ENCODE assay signal across 19 cellular contexts in the genomic region with DNA sequence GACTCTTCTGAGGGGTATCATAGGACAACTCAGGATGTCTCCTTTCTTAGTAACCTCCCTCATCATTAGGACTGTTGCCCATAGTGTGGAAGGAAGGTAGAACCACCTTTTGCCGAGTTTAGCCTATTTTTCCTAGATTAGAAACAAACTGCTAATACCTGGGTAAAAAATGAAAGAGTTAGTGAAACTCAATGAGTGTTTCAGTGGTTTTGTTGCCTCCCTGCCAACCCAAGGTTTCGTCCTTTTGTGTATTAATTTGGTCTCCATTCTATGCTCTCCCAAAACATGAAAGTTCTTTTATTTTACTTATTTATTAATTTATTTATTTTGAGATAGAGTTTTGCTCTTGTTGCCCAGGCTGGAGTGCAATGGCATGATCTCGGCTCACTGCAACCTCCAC.
DNase-seq lines count a peak whose midpoint lies in the region; ATAC-seq and TF ChIP-seq lines count a peak whose summit lies in the region.
"Had no signal": no experiment of that assay in that cellular context is flagged by ENCODE, and none has a peak within 500 bp of the region (broad histone marks: within the 10 kb centered on the region; RNA-seq: fewer than 3 reads in every experiment).

No MANE protein-coding gene starts in this region.

- peaks cover 2% of the 10 kb centered on the region for H3K9me3 Mint-ChIP-seq in activated CD4-positive, alpha-beta T cell treated with anti-CD3 and anti-CD28 coated beads, Interleukin-2, amount 10 ng/mL, durations not matched to agents 7 days and 5 days
- H3K9me3 Mint-ChIP-seq in activated T-helper 2 cell treated with anti-CD3 and anti-CD28 coated beads, Interferon-gamma antibody, Interleukin-2, Interleukin-4, amounts not matched to agents 10 μg/mL and 5 μg/mL and 100 μg/mL, durations not matched to agents 14 hours and 24 hours and 36 hours = no peaks in the 10 kb centered on the region
- H3K9me3 Mint-ChIP-seq: CD8-positive, alpha-beta T cell; HFFc6 had no signal

- H3K27me3 ChIP-seq in left ventricle myocardium inferior (ENCODE audit: low read depth) (no peaks in the 10 kb centered on the region), OCI-LY3 (ENCODE audit: low read depth, low read length) (no peaks in the 10 kb centered on the region)
- H3K27me3 ChIP-seq: BLaER1 had no signal

- no peak for ATAC-seq in left cardiac atrium
- ATAC-seq: CD8-positive, alpha-beta T cell had no signal

- H3K27ac ChIP-seq in left ventricle myocardium inferior (replicated peaks) (peak overlapping the region; percentile 69), OCI-LY3 (ENCODE audit: low read length) (no peak overlapping the region)
- H3K27ac ChIP-seq: 22Rv1, BLaER1, C4-2B had no signal

- H3K27me3 Mint-ChIP-seq in activated CD4-positive, alpha-beta T cell treated with anti-CD3 and anti-CD28 coated beads, Interleukin-2, amount 10 ng/mL, durations not matched to agents 7 days and 5 days = no peaks in the 10 kb centered on the region
- H3K27me3 Mint-ChIP-seq in activated T-helper 2 cell treated with anti-CD3 and anti-CD28 coated beads, Interferon-gamma antibody, Interleukin-2, Interleukin-4, amounts not matched to agents 10 μg/mL and 5 μg/mL and 100 μg/mL, durations not matched to agents 14 hours and 24 hours and 36 hours (ENCODE audit: low read depth) = no peaks in the 10 kb centered on the region
- H3K27me3 Mint-ChIP-seq: B cell; CD4-positive, CD25-positive, alpha-beta regulatory T cell had no signal

- DNase-seq in activated CD4-positive, alpha-beta T cell treated with anti-CD3 and anti-CD28 coated beads, Interleukin-2, amount 10 ng/mL, durations not matched to agents 7 days and 5 days = no peak
- DNase-seq in activated CD4-positive, alpha-beta T cell treated with anti-CD3 and anti-CD28 coated beads for 48 hours = no peak
- no peak for DNase-seq in left ventricle myocardium inferior
- DNase-seq in left cardiac atrium = no peak
- DNase-seq in NOMO-1 treated with dmso at 0.1 percent for 144 hours (lab: John Stamatoyannopoulos, UW; ENCODE audit: unreplicated experiment) = no peak
- DNase-seq in activated T-helper 2 cell treated with anti-CD3 and anti-CD28 coated beads, Interferon-gamma antibody, Interleukin-2, Interleukin-4, amounts not matched to agents 10 μg/mL and 5 μg/mL and 100 μg/mL, durations not matched to agents 14 hours and 24 hours and 36 hours (ENCODE audit: low spot score) = no peak
- DNase-seq: Caco-2; CD4-positive, CD25-positive, alpha-beta regulatory T cell; CD8-positive, alpha-beta T cell; DMS153; DND-41; GOT3; HFFc6 had no signal

- H3K36me3 Mint-ChIP-seq in activated CD4-positive, alpha-beta T cell treated with anti-CD3 and anti-CD28 coated beads, Interleukin-2, amount 10 ng/mL, durations not matched to agents 7 days and 5 days (ENCODE audit: low read depth) = no peaks in the 10 kb centered on the region
- H3K36me3 Mint-ChIP-seq in activated T-helper 2 cell treated with anti-CD3 and anti-CD28 coated beads, Interferon-gamma antibody, Interleukin-2, Interleukin-4, amounts not matched to agents 10 μg/mL and 5 μg/mL and 100 μg/mL, durations not matched to agents 14 hours and 24 hours and 36 hours (ENCODE audit: low read depth) = no peaks in the 10 kb centered on the region
- H3K36me3 Mint-ChIP-seq: CD4-positive, CD25-positive, alpha-beta regulatory T cell; CD8-positive, alpha-beta T cell had no signal

- H3K27ac Mint-ChIP-seq in activated CD4-positive, alpha-beta T cell treated with anti-CD3 and anti-CD28 coated beads, Interleukin-2, amount 10 ng/mL, durations not matched to agents 7 days and 5 days = peak overlapping the region; percentile 25
- H3K27ac Mint-ChIP-seq in activated T-helper 2 cell treated with anti-CD3 and anti-CD28 coated beads, Interferon-gamma antibody, Interleukin-2, Interleukin-4, amounts not matched to agents 10 μg/mL and 5 μg/mL and 100 μg/mL, durations not matched to agents 14 hours and 24 hours and 36 hours = no peak overlapping the region
- H3K27ac Mint-ChIP-seq: B cell; CD4-positive, CD25-positive, alpha-beta regulatory T cell; CD8-positive, alpha-beta T cell; HFFc6 had no signal

- no peak overlapping the region for H3K4me3 ChIP-seq in left ventricle myocardium inferior
- no peak overlapping the region for H3K4me3 ChIP-seq in OCI-LY3 (ENCODE audit: low read length)
- H3K4me3 ChIP-seq: BLaER1, HAP-1 had no signal

- intact Hi-C loops in left ventricle myocardium inferior (cut with micrococcal nuclease) (no loop called here), left cardiac atrium (cut with DNase I) (no loop called here)
- intact Hi-C loops in activated T-helper 2 cell treated with anti-CD3 and anti-CD28 coated beads, Interferon-gamma antibody, Interleukin-2, Interleukin-4, amounts not matched to agents 10 μg/mL and 5 μg/mL and 100 μg/mL, durations not matched to agents 14 hours and 24 hours and 36 hours (cut with micrococcal nuclease) = no loop called here

- H4K20me1 ChIP-seq in OCI-LY3 (ENCODE audit: insufficient read depth, low read length) = no peaks in the 10 kb centered on the region
- H4K20me1 ChIP-seq: BLaER1 had no signal

- CTCF ChIA-PET in activated CD4-positive, alpha-beta T cell treated with anti-CD3 and anti-CD28 coated beads, Interleukin-2, amount 10 ng/mL, durations not matched to agents 7 days and 5 days (lab: Charles Lee) = no interaction called here

- no peaks in the 10 kb centered on the region for H3K36me3 ChIP-seq in left ventricle myocardium inferior
- H3K36me3 ChIP-seq in OCI-LY3 (replicated peaks; ENCODE audit: low read depth, low read length) = no peaks in the 10 kb centered on the region
- H3K36me3 ChIP-seq: BLaER1, HAP-1 had no signal

- no peak overlapping the region for H3K9ac ChIP-seq in OCI-LY3 (ENCODE audit: low read length)
- H3K9ac ChIP-seq: BLaER1 had no signal

- H2AFZ ChIP-seq in OCI-LY3 (ENCODE audit: low read depth, low read length) = 0 out of 2 replicates have a peak overlapping the region, but pooled peaks have one; percentile 9

- H3K4me1 Mint-ChIP-seq in activated CD4-positive, alpha-beta T cell treated with anti-CD3 and anti-CD28 coated beads, Interleukin-2, amount 10 ng/mL, durations not matched to agents 7 days and 5 days = no peaks in the 10 kb centered on the region
- no peaks in the 10 kb centered on the region for H3K4me1 Mint-ChIP-seq in activated T-helper 2 cell treated with anti-CD3 and anti-CD28 coated beads, Interferon-gamma antibody, Interleukin-2, Interleukin-4, amounts not matched to agents 10 μg/mL and 5 μg/mL and 100 μg/mL, durations not matched to agents 14 hours and 24 hours and 36 hours (ENCODE audit: low read depth)
- H3K4me1 Mint-ChIP-seq: B cell; CD4-positive, CD25-positive, alpha-beta regulatory T cell had no signal

- peak overlapping the region; percentile 7; the same call in 1 of the 2 replicates for H3K4me2 ChIP-seq in OCI-LY3 (ENCODE audit: low read length)
- H3K4me2 ChIP-seq: BLaER1 had no signal

- H3K4me1 ChIP-seq in left ventricle myocardium inferior (peaks cover 11% of the 10 kb centered on the region), OCI-LY3 (ENCODE audit: low read length) (peaks cover 19% of the 10 kb centered on the region)
- H3K4me1 ChIP-seq: BLaER1, HAP-1 had no signal

- no peaks in the 10 kb centered on the region for H3K79me2 ChIP-seq in OCI-LY3 (ENCODE audit: low read length)

- H3K9me3 ChIP-seq in left ventricle myocardium inferior (replicated peaks) (no peaks in the 10 kb centered on the region), OCI-LY3 (ENCODE audit: insufficient read depth, low read length) (no peaks in the 10 kb centered on the region)
- H3K9me3 ChIP-seq: BLaER1, Caco-2, HAP-1 had no signal

- POLR2A ChIA-PET in activated CD4-positive, alpha-beta T cell treated with anti-CD3 and anti-CD28 coated beads, Interleukin-2, amount 10 ng/mL, durations not matched to agents 7 days and 5 days (lab: Charles Lee) = no interaction called here

- no peak overlapping the region for H3K4me3 Mint-ChIP-seq in activated CD4-positive, alpha-beta T cell treated with anti-CD3 and anti-CD28 coated beads, Interleukin-2, amount 10 ng/mL, durations not matched to agents 7 days and 5 days
- no peak overlapping the region for H3K4me3 Mint-ChIP-seq in activated T-helper 2 cell treated with anti-CD3 and anti-CD28 coated beads, Interferon-gamma antibody, Interleukin-2, Interleukin-4, amounts not matched to agents 10 μg/mL and 5 μg/mL and 100 μg/mL, durations not matched to agents 14 hours and 24 hours and 36 hours (ENCODE audit: low read depth)
- H3K4me3 Mint-ChIP-seq: B cell; CD4-positive, CD25-positive, alpha-beta regulatory T cell; CD8-positive, alpha-beta T cell; HFFc6 had no signal

- TF ChIP-seq CTCF in left ventricle myocardium inferior (IDR thresholded peaks at IDR 0.05; ENCODE audit: borderline replicate concordance) (no peak), OCI-LY3 (IDR thresholded peaks at IDR 0.05; ENCODE audit: low read depth, low read length) (no peak)
